ENCODE assay signal across 28 cellular contexts in genomic region chr2:152084076-152084475, GRCh38. TPM values are rescaled to one million over a fixed set of nuclear protein-coding genes. Genes with fewer than 3 reads are reported as not detected.
"Had no signal": no experiment of that assay in that cellular context is flagged by ENCODE, and none has a peak within 500 bp of the region (broad histone marks: within the 10 kb centered on the region; RNA-seq: fewer than 3 reads in every experiment).

No MANE protein-coding gene starts in this region.

- H3K27me3 Mint-ChIP-seq: activated CD4-positive, alpha-beta memory T cell treated with anti-CD3 and anti-CD28 coated beads for 36 hours; activated naive CD8-positive, alpha-beta T cell treated with anti-CD3 and anti-CD28 coated beads, Interleukin-2, amount 50 U/mL, for 24 hours; central memory CD8-positive, alpha-beta T cell; T-helper 17 cell had no signal

- H3K4me1 Mint-ChIP-seq: activated CD4-positive, alpha-beta T cell treated with anti-CD3 and anti-CD28 coated beads, Interleukin-2, amount 10 ng/mL, durations not matched to agents 7 days and 5 days; activated naive CD8-positive, alpha-beta T cell treated with anti-CD3 and anti-CD28 coated beads, Interleukin-2, amount 50 U/mL, for 24 hours; central memory CD8-positive, alpha-beta T cell; T-helper 17 cell had no signal

- FAIRE-seq: TTC549 had no signal

- H3K27me3 ChIP-seq: ascending aorta, body of pancreas, MG63 had no signal

- H3K9me3 Mint-ChIP-seq: activated CD4-positive, alpha-beta memory T cell treated with anti-CD3 and anti-CD28 coated beads for 36 hours; activated CD4-positive, alpha-beta T cell treated with anti-CD3 and anti-CD28 coated beads, Interleukin-2, amount 10 ng/mL, durations not matched to agents 7 days and 5 days; activated naive CD4-positive, alpha-beta T cell treated with anti-CD3 and anti-CD28 coated beads, Interleukin-2, amount 50 U/mL, for 72 hours; activated naive CD8-positive, alpha-beta T cell treated with anti-CD3 and anti-CD28 coated beads, Interleukin-2, amount 50 U/mL, for 24 hours; central memory CD8-positive, alpha-beta T cell had no signal

- H3K27ac ChIP-seq: ascending aorta, body of pancreas, KMS-11, VCaP had no signal

- H3K4me3 ChIP-seq: ascending aorta, body of pancreas, MG63 had no signal

- ATAC-seq: activated naive CD4-positive, alpha-beta T cell treated with anti-CD3 and anti-CD28 coated beads, Interleukin-2, amount 50 U/mL, for 72 hours; activated T-cell treated with anti-CD3 and anti-CD28 coated beads, Interleukin-2, amount 50 U/mL, for 4 hours; body of pancreas; PC-3; T-helper 17 cell had no signal

- H3K36me3 ChIP-seq: ascending aorta, MG63 had no signal

- DNase-seq: activated CD4-positive, alpha-beta memory T cell treated with anti-CD3 and anti-CD28 coated beads for 36 hours; activated CD4-positive, alpha-beta T cell treated with anti-CD3 and anti-CD28 coated beads, Interleukin-2, amount 10 ng/mL, durations not matched to agents 7 days and 5 days; activated CD4-positive, CD25-positive, alpha-beta regulatory T cell; activated CD8-positive, alpha-beta memory T cell treated with anti-CD3 and anti-CD28 coated beads for 24 hours; activated effector memory CD4-positive, alpha-beta T cell treated with anti-CD3 and anti-CD28 coated beads, Interleukin-2, amount 50 U/mL, for 16 hours; activated naive CD4-positive, alpha-beta T cell treated with Interleukin-2 at 50 U/mL for 16 hours; activated naive CD8-positive, alpha-beta T cell treated with anti-CD3 and anti-CD28 coated beads, Interleukin-2, amount 50 U/mL, for 24 hours; activated T-cell treated with anti-CD3 and anti-CD28 coated beads, Interleukin-2, amount 50 U/mL, for 4 hours; amniotic stem cell; body of pancreas; MG63; MV-4-11; NCI-H1105; NCI-H1436; NCI-H1694 treated with DMSO at 0.1 percent for 48 hours; NCI-H2029 treated with DMSO at 0.1 percent for 48 hours; NCI-H446; NCI-H524; PC-3; SHP77 treated with DMSO at 0.1 percent for 48 hours; T-helper 17 cell; T-helper 9 cell had no signal

- H3K36me3 Mint-ChIP-seq: activated CD4-positive, alpha-beta memory T cell treated with anti-CD3 and anti-CD28 coated beads for 36 hours; activated naive CD4-positive, alpha-beta T cell treated with anti-CD3 and anti-CD28 coated beads, Interleukin-2, amount 50 U/mL, for 72 hours had no signal

- H3K4me1 ChIP-seq: ascending aorta, body of pancreas had no signal

- H3K4me3 Mint-ChIP-seq: activated CD4-positive, alpha-beta memory T cell treated with anti-CD3 and anti-CD28 coated beads for 36 hours; activated CD4-positive, alpha-beta T cell treated with anti-CD3 and anti-CD28 coated beads, Interleukin-2, amount 10 ng/mL, durations not matched to agents 7 days and 5 days; activated naive CD8-positive, alpha-beta T cell treated with anti-CD3 and anti-CD28 coated beads, Interleukin-2, amount 50 U/mL, for 24 hours; activated T-cell treated with anti-CD3 and anti-CD28 coated beads, Interleukin-2, amount 50 U/mL, for 4 hours; central memory CD8-positive, alpha-beta T cell; T-helper 17 cell had no signal

- H3K9me3 ChIP-seq: ascending aorta, body of pancreas had no signal

- H3K27ac Mint-ChIP-seq: activated CD4-positive, alpha-beta memory T cell treated with anti-CD3 and anti-CD28 coated beads for 36 hours; activated CD4-positive, alpha-beta T cell treated with anti-CD3 and anti-CD28 coated beads, Interleukin-2, amount 10 ng/mL, durations not matched to agents 7 days and 5 days; activated naive CD4-positive, alpha-beta T cell treated with anti-CD3 and anti-CD28 coated beads, Interleukin-2, amount 50 U/mL, for 72 hours; activated naive CD8-positive, alpha-beta T cell treated with anti-CD3 and anti-CD28 coated beads, Interleukin-2, amount 50 U/mL, for 24 hours; T-helper 17 cell had no signal

RNA-seq across cellular contexts. Expression of gene CACNB4, which starts 14.8 kb away (rescaled TPM):
- total RNA-seq: PC-3 had no signal
